In the genomic region with DNA sequence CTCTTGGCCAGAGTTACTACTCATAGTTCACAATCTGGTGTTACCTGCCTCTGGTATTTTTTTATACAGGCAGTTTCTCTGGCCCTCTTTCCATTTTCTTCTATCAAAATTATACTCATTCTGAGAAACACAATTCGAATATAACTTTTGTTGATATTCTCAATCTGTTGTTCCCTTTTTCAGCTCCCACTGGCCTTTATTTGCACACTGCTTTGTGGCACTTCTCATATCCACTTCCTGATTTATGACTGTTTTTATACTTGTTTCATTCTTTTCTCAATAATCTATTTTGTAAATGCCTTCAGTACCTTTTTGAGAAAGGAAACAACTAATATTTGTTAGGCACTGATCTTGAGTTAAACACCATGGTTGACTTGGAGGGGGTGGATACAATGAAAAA, we compare ENCODE assay signal across 1 cellular context.
TF ChIP-seq lines count a peak whose summit lies in the region.

No MANE protein-coding gene starts in this region.

TF ChIP-seq in IMR-90, 13 proteins besides CTCF, POLR2A, EP300 and RAD21 (continued from another document):
- TF ChIP-seq USF2 (IDR thresholded peaks at IDR 0.05; ENCODE audit: low read depth, low read length): no peak
- TF ChIP-seq RFX5 (IDR thresholded peaks at IDR 0.05; ENCODE audit: low read depth, low read length): no peak
- TF ChIP-seq MAZ (IDR thresholded peaks at IDR 0.05; ENCODE audit: borderline replicate concordance, low read depth, low read length): no peak
- no peak for TF ChIP-seq MXI1 (IDR thresholded peaks at IDR 0.05; ENCODE audit: borderline replicate concordance, low read depth, low read length)
- no peak for TF ChIP-seq RCOR1 (IDR thresholded peaks at IDR 0.05; ENCODE audit: insufficient replicate concordance, low read length)
